1 cellular context compared by ENCODE assay signal in the genomic region with DNA sequence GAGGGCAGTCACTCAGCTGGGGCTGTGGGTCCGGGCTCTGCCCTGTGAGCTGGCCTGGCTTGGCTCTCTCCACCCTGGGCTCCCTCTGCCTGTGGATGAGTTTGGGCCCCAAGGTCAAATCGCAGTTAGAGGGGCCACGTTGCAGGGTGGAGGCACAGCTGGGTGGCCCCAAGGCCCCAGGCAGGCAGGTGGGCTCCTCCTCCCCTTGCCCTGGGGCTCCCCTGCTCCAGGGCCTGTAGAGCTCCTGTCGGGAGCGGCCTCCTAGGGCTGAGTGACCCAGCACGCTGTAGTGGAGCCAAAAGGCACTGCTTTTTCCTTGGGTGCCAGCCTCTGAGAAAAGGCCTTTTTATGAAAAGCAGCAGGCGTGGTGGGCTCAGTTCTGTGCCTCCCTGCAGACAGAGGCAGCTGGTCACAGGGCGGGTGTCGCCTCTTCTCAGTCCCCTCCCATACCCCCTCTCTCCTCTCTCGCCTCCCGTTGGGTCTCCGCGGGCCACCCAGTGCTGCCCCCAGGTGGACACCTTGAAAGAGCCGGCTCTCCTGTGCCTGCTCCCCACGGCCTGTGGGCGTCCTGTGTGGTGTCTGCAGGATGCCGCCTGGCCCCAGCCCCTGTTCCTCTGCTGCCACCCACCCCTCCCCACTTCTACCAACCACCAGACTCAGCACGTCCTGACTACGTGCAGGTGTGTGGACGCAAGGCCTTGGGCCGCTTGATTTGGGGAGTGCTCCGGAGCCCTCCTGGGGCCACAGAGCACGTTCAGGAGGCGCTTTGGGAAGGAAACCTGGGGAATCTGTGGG.
A peak's percentile ranks its signal among the peaks of the same experiment; 100 is the strongest.
TF ChIP-seq lines count a peak whose summit lies in the region.

No MANE protein-coding gene starts in this region.

TF ChIP-seq in HepG2, 621 proteins besides CTCF, POLR2A, EP300 and RAD21 (continued from another document and continues in another):
- TF ChIP-seq, protein P1, sequence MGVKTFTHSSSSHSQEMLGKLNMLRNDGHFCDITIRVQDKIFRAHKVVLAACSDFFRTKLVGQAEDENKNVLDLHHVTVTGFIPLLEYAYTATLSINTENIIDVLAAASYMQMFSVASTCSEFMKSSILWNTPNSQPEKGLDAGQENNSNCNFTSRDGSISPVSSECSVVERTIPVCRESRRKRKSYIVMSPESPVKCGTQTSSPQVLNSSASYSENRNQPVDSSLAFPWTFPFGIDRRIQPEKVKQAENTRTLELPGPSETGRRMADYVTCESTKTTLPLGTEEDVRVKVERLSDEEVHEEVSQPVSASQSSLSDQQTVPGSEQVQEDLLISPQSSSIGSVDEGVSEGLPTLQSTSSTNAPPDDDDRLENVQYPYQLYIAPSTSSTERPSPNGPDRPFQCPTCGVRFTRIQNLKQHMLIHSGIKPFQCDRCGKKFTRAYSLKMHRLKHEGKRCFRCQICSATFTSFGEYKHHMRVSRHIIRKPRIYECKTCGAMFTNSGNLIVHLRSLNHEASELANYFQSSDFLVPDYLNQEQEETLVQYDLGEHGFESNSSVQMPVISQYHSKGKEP (CRISPR knock-in tag; IDR thresholded peaks at IDR 0.05) = no peak
- TF ChIP-seq IKZF4 (CRISPR knock-in tag; IDR thresholded peaks at IDR 0.05; ENCODE audit: borderline replicate concordance, low read depth, not compliant biosample characterization) = no peak
- peak; percentile 70 for TF ChIP-seq MAZ (IDR thresholded peaks at IDR 0.05; ENCODE audit: borderline replicate concordance, low read depth, low read length)
- peak; percentile 62; the same call in 1 of the 2 replicates for TF ChIP-seq MAZ (CRISPR knock-in tag; IDR thresholded peaks at IDR 0.05; ENCODE audit: low read depth)
- TF ChIP-seq STAG1 (CRISPR knock-in tag; IDR thresholded peaks at IDR 0.05) = peak; percentile 82
- TF ChIP-seq ZNF558 (CRISPR knock-in tag; IDR thresholded peaks at IDR 0.05; ENCODE audit: borderline replicate concordance) = no peak
- no peak for TF ChIP-seq ZNF550 (CRISPR knock-in tag; IDR thresholded peaks at IDR 0.05; ENCODE audit: borderline replicate concordance)
- no peak for TF ChIP-seq WIZ (CRISPR knock-in tag; IDR thresholded peaks at IDR 0.05)
- TF ChIP-seq KAT2B (IDR thresholded peaks at IDR 0.05; ENCODE audit: borderline replicate concordance, low read depth, low read length) = no peak
- no peak for TF ChIP-seq ZNF616 (CRISPR knock-in tag; IDR thresholded peaks at IDR 0.05; ENCODE audit: low read depth)
- TF ChIP-seq AHDC1 (CRISPR knock-in tag; IDR thresholded peaks at IDR 0.05; ENCODE audit: borderline replicate concordance) = no peak
- TF ChIP-seq FIP1L1 (IDR thresholded peaks at IDR 0.05; ENCODE audit: borderline replicate concordance, insufficient read depth, low read depth, low read length) = no peak
- TF ChIP-seq PCBP1 (IDR thresholded peaks at IDR 0.05; ENCODE audit: borderline replicate concordance, low read depth, low read length) = 0 out of 2 replicates have a peak, but pooled peaks have one; percentile 81
- no peak for TF ChIP-seq MED13 (CRISPR knock-in tag; IDR thresholded peaks at IDR 0.05)
- no peak for TF ChIP-seq SP5 (CRISPR knock-in tag; IDR thresholded peaks at IDR 0.05; ENCODE audit: borderline replicate concordance, low read depth)
- TF ChIP-seq, protein P2, sequence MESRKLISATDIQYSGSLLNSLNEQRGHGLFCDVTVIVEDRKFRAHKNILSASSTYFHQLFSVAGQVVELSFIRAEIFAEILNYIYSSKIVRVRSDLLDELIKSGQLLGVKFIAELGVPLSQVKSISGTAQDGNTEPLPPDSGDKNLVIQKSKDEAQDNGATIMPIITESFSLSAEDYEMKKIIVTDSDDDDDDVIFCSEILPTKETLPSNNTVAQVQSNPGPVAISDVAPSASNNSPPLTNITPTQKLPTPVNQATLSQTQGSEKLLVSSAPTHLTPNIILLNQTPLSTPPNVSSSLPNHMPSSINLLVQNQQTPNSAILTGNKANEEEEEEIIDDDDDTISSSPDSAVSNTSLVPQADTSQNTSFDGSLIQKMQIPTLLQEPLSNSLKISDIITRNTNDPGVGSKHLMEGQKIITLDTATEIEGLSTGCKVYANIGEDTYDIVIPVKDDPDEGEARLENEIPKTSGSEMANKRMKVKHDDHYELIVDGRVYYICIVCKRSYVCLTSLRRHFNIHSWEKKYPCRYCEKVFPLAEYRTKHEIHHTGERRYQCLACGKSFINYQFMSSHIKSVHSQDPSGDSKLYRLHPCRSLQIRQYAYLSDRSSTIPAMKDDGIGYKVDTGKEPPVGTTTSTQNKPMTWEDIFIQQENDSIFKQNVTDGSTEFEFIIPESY (CRISPR knock-in tag; IDR thresholded peaks at IDR 0.05) = peak; percentile 96
- TF ChIP-seq ZBED4 (CRISPR knock-in tag; IDR thresholded peaks at IDR 0.05; ENCODE audit: borderline replicate concordance) = 0 out of 2 replicates have a peak, but pooled peaks have one; percentile 25
- TF ChIP-seq FOSL2 (CRISPR knock-in tag; IDR thresholded peaks at IDR 0.05) = peak; percentile 35; the same call in 1 of the 2 replicates
- peak; percentile 11; the same call in 1 of the 3 replicates for TF ChIP-seq MXI1 (IDR thresholded peaks at IDR 0.05; ENCODE audit: borderline replicate concordance, low read depth, low read length)
- 0 out of 2 replicates have a peak, but pooled peaks have one; percentile 26 for TF ChIP-seq GPN1 (CRISPR knock-in tag; IDR thresholded peaks at IDR 0.05; ENCODE audit: borderline replicate concordance)
- TF ChIP-seq, protein P3, sequence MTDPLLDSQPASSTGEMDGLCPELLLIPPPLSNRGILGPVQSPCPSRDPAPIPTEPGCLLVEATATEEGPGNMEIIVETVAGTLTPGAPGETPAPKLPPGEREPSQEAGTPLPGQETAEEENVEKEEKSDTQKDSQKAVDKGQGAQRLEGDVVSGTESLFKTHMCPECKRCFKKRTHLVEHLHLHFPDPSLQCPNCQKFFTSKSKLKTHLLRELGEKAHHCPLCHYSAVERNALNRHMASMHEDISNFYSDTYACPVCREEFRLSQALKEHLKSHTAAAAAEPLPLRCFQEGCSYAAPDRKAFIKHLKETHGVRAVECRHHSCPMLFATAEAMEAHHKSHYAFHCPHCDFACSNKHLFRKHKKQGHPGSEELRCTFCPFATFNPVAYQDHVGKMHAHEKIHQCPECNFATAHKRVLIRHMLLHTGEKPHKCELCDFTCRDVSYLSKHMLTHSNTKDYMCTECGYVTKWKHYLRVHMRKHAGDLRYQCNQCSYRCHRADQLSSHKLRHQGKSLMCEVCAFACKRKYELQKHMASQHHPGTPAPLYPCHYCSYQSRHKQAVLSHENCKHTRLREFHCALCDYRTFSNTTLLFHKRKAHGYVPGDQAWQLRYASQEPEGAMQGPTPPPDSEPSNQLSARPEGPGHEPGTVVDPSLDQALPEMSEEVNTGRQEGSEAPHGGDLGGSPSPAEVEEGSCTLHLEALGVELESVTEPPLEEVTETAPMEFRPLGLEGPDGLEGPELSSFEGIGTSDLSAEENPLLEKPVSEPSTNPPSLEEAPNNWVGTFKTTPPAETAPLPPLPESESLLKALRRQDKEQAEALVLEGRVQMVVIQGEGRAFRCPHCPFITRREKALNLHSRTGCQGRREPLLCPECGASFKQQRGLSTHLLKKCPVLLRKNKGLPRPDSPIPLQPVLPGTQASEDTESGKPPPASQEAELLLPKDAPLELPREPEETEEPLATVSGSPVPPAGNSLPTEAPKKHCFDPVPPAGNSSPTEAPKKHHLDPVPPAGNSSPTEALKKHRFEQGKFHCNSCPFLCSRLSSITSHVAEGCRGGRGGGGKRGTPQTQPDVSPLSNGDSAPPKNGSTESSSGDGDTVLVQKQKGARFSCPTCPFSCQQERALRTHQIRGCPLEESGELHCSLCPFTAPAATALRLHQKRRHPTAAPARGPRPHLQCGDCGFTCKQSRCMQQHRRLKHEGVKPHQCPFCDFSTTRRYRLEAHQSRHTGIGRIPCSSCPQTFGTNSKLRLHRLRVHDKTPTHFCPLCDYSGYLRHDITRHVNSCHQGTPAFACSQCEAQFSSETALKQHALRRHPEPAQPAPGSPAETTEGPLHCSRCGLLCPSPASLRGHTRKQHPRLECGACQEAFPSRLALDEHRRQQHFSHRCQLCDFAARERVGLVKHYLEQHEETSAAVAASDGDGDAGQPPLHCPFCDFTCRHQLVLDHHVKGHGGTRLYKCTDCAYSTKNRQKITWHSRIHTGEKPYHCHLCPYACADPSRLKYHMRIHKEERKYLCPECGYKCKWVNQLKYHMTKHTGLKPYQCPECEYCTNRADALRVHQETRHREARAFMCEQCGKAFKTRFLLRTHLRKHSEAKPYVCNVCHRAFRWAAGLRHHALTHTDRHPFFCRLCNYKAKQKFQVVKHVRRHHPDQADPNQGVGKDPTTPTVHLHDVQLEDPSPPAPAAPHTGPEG (CRISPR knock-in tag; IDR thresholded peaks at IDR 0.05) = no peak
- TF ChIP-seq SIN3A (IDR thresholded peaks at IDR 0.05; ENCODE audit: borderline replicate concordance, low read depth, low read length) = no peak
- TF ChIP-seq ZNF121 (CRISPR knock-in tag; IDR thresholded peaks at IDR 0.05) = no peak
- no peak for TF ChIP-seq GMEB2 (CRISPR knock-in tag; IDR thresholded peaks at IDR 0.05; ENCODE audit: low read depth)
- TF ChIP-seq, protein P4, sequence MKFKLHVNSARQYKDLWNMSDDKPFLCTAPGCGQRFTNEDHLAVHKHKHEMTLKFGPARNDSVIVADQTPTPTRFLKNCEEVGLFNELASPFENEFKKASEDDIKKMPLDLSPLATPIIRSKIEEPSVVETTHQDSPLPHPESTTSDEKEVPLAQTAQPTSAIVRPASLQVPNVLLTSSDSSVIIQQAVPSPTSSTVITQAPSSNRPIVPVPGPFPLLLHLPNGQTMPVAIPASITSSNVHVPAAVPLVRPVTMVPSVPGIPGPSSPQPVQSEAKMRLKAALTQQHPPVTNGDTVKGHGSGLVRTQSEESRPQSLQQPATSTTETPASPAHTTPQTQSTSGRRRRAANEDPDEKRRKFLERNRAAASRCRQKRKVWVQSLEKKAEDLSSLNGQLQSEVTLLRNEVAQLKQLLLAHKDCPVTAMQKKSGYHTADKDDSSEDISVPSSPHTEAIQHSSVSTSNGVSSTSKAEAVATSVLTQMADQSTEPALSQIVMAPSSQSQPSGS (CRISPR knock-in tag; IDR thresholded peaks at IDR 0.05) = no peak
- peak; percentile 55 for TF ChIP-seq PHF5A (CRISPR knock-in tag; IDR thresholded peaks at IDR 0.05; ENCODE audit: low read depth, unreplicated experiment)
- peak; percentile 88 for TF ChIP-seq XRCC5 (optimal IDR thresholded peaks at IDR 0.05; ENCODE audit: low read length)
- no peak for TF ChIP-seq PHF20 (CRISPR knock-in tag; IDR thresholded peaks at IDR 0.05)
